In genomic region chr13:44918323-44919102, GRCh38 we compare ENCODE assay signal across 1 cellular context.
A peak's percentile ranks its signal among the peaks of the same experiment; 100 is the strongest.
TF ChIP-seq lines count a peak whose summit lies in the region.

No MANE protein-coding gene starts in this region.

TF ChIP-seq in SK-N-SH, 30 proteins besides CTCF, POLR2A, EP300 and RAD21 (continued from another document):
- TF ChIP-seq MXI1 (IDR thresholded peaks at IDR 0.05; ENCODE audit: low read depth, low read length) (peak; percentile 81), MAX (IDR thresholded peaks at IDR 0.05; ENCODE audit: low read depth) (peak; percentile 90), TEAD4 (IDR thresholded peaks at IDR 0.05; ENCODE audit: borderline replicate concordance, insufficient read depth) (peak; percentile 71), MEF2A (IDR thresholded peaks at IDR 0.05; ENCODE audit: borderline replicate concordance, low read depth) (no peak), JUND (IDR thresholded peaks at IDR 0.05) (peak; percentile 91), REST (IDR thresholded peaks at IDR 0.05; ENCODE audit: low read depth, low read length) (peak; percentile 27; the same call in 1 of the 2 replicates), EZH2phosphoT487 (IDR thresholded peaks at IDR 0.05; ENCODE audit: borderline replicate concordance, low read depth) (no peak), ELF1 (IDR thresholded peaks at IDR 0.05) (peak; percentile 58; the same call in 1 of the 2 replicates), CHD2 (IDR thresholded peaks at IDR 0.05; ENCODE audit: low read length, partially characterized antibody) (no peak), SMC3 (IDR thresholded peaks at IDR 0.05; ENCODE audit: low read depth, low read length) (peak; percentile 48), RCOR1 (IDR thresholded peaks at IDR 0.05; ENCODE audit: low read length) (no peak; the same call in 1 of the 2 replicates), TAF1 (IDR thresholded peaks at IDR 0.05; ENCODE audit: borderline replicate concordance, low read depth, low read length) (peak; percentile 61; the same call in 1 of the 2 replicates), NRF1 (IDR thresholded peaks at IDR 0.05; ENCODE audit: low read depth, low read length) (no peak), GABPA (IDR thresholded peaks at IDR 0.05; ENCODE audit: low read depth) (peak; percentile 41; the same call in 1 of the 2 replicates), TCF12 (IDR thresholded peaks at IDR 0.05) (peak; percentile 60), NFIC (IDR thresholded peaks at IDR 0.05; ENCODE audit: borderline replicate concordance) (peak; percentile 60; the same call in 1 of the 2 replicates), PBX3 (IDR thresholded peaks at IDR 0.05) (peak; percentile 39), YY1 (IDR thresholded peaks at IDR 0.05; ENCODE audit: low read depth) (peak; percentile 35; the same call in 1 of the 2 replicates)
